In genomic region chr12:12502813-12503146, GRCh38 we compare ENCODE assay signal across 15 cellular contexts. TPM values are rescaled to one million over a fixed set of nuclear protein-coding genes. Genes with fewer than 3 reads are reported as not detected.
DNase-seq lines count a peak whose midpoint lies in the region; ATAC-seq and TF ChIP-seq lines count a peak whose summit lies in the region.
"Had no signal": no experiment of that assay in that cellular context is flagged by ENCODE, and none has a peak within 500 bp of the region (broad histone marks: within the 10 kb centered on the region; RNA-seq: fewer than 3 reads in every experiment).

No MANE protein-coding gene starts in this region.

- peaks cover 30 to 37% of the 10 kb centered on the region in 2 donors for H3K4me1 Mint-ChIP-seq in natural killer cell treated with Interleukin-12 subunit alpha and Interleukin-12 subunit beta and Interleukin-15 and Interleukin-18, amount 100 ng/mL, for 72 hours (ENCODE audit: low read depth in 2 of 2)
- peaks cover 13 to 14% of the 10 kb centered on the region in 2 donors for H3K4me1 Mint-ChIP-seq in natural killer cell
- H3K4me1 Mint-ChIP-seq in T-cell: peaks cover 37 to 73% (median 65%) of the 10 kb centered on the region in 3 donors
- peaks cover 18% of the 10 kb centered on the region for H3K4me1 Mint-ChIP-seq in activated naive CD8-positive, alpha-beta T cell treated with anti-CD3 and anti-CD28 coated beads, Interleukin-2, amount 10 ng/mL, durations not matched to agents 7 days and 5 days
- H3K4me1 Mint-ChIP-seq in type B pancreatic cell (ENCODE audit: unreplicated experiment): peaks cover 18% of the 10 kb centered on the region
- peaks cover 28% of the 10 kb centered on the region for H3K4me1 Mint-ChIP-seq in osteocyte (ENCODE audit: unreplicated experiment)

- no peak for ATAC-seq in natural killer cell treated with Interleukin-12 subunit alpha and Interleukin-12 subunit beta and Interleukin-15 and Interleukin-18, amount 100 ng/mL, for 72 hours
- no peak for ATAC-seq in natural killer cell
- ATAC-seq in T-cell (replicated peaks in 1 of 4): peak in 2 of 4 experiments; percentile 62 to 72
- no peak for ATAC-seq in activated naive CD8-positive, alpha-beta T cell treated with anti-CD3 and anti-CD28 coated beads, Interleukin-2, amount 10 ng/mL, durations not matched to agents 7 days and 5 days (ENCODE audit: low read depth)
- ATAC-seq in GM21576 (IDR thresholded peaks at IDR 0.05; ENCODE audit: unreplicated experiment): no peak

- DNase-seq in natural killer cell treated with Interleukin-12 subunit alpha and Interleukin-12 subunit beta and Interleukin-15 and Interleukin-18, amount 100 ng/mL, for 72 hours (ENCODE audit: low spot score): no peak
- DNase-seq in natural killer cell (no peak), T-cell (peak in 2 of 34 experiments; percentile 13 to 15), type B pancreatic cell (ENCODE audit: extremely low spot score, unreplicated experiment) (no peak), osteocyte (ENCODE audit: extremely low spot score, unreplicated experiment) (no peak), COR-L47 (lab: John Stamatoyannopoulos, UW) (no peak)
- no peak for DNase-seq in activated naive CD8-positive, alpha-beta T cell treated with anti-CD3 and anti-CD28 coated beads, Interleukin-2, amount 10 ng/mL, durations not matched to agents 7 days and 5 days
- DNase-seq: adrenal gland; EL; NCI-H1417 treated with DMSO at 0.1 percent for 48 hours; NCI-H524 treated with DMSO at 0.1 percent for 48 hours; stimulated activated CD4-positive, alpha-beta T cell treated with anti-CD3 and anti-CD28 coated beads, Interleukin-1b, Interleukin-23, amount 100 ng/mL, for 48 hours; transverse colon had no signal

- POLR2A ChIA-PET in T-cell (lab: Charles Lee): interaction anchor here in 1 of 2 donors (0.6 to 1.5 kb wide), 6 partner anchors 21 to 126 kb away, joined by 3 to 9 read pairs (median 4); no protein-coding TSS in a partner anchor
- POLR2A ChIA-PET in activated naive CD8-positive, alpha-beta T cell treated with anti-CD3 and anti-CD28 coated beads, Interleukin-2, amount 10 ng/mL, durations not matched to agents 7 days and 5 days (lab: Charles Lee): interaction anchor here (0.6 kb wide), 1 partner anchor 169 kb away, joined by 3 read pairs; no protein-coding TSS in a partner anchor

- H3K9me3 Mint-ChIP-seq in natural killer cell treated with Interleukin-12 subunit alpha and Interleukin-12 subunit beta and Interleukin-15 and Interleukin-18, amount 100 ng/mL, for 72 hours: no peaks in the 10 kb centered on the region
- H3K9me3 Mint-ChIP-seq in natural killer cell: no peaks in the 10 kb centered on the region
- no peaks in the 10 kb centered on the region for H3K9me3 Mint-ChIP-seq in T-cell
- no peaks in the 10 kb centered on the region for H3K9me3 Mint-ChIP-seq in activated naive CD8-positive, alpha-beta T cell treated with anti-CD3 and anti-CD28 coated beads, Interleukin-2, amount 10 ng/mL, durations not matched to agents 7 days and 5 days
- H3K9me3 Mint-ChIP-seq in type B pancreatic cell: no peaks in the 10 kb centered on the region
- no peaks in the 10 kb centered on the region for H3K9me3 Mint-ChIP-seq in osteocyte (ENCODE audit: unreplicated experiment)
- H3K9me3 Mint-ChIP-seq: dendritic cell treated with granulocyte-macrophage colony-stimulating factor and Interleukin-4, amounts not matched to agents 40 ng/mL and 50 ng/mL, for 4 days had no signal

- H3K4me3 Mint-ChIP-seq in natural killer cell treated with Interleukin-12 subunit alpha and Interleukin-12 subunit beta and Interleukin-15 and Interleukin-18, amount 100 ng/mL, for 72 hours: peak overlapping the region; percentile 20
- no peak overlapping the region for H3K4me3 Mint-ChIP-seq in natural killer cell
- H3K4me3 Mint-ChIP-seq in T-cell: peak overlapping the region; percentile 18 to 73 (median 60)
- H3K4me3 Mint-ChIP-seq in activated naive CD8-positive, alpha-beta T cell treated with anti-CD3 and anti-CD28 coated beads, Interleukin-2, amount 10 ng/mL, durations not matched to agents 7 days and 5 days: no peak overlapping the region
- no peak overlapping the region for H3K4me3 Mint-ChIP-seq in type B pancreatic cell
- H3K4me3 Mint-ChIP-seq in osteocyte (ENCODE audit: unreplicated experiment): no peak overlapping the region
- H3K4me3 Mint-ChIP-seq: dendritic cell treated with granulocyte-macrophage colony-stimulating factor and Interleukin-4, amounts not matched to agents 40 ng/mL and 50 ng/mL, for 4 days had no signal

- peak overlapping the region; percentile 76 to 92 for H3K27ac Mint-ChIP-seq in natural killer cell treated with Interleukin-12 subunit alpha and Interleukin-12 subunit beta and Interleukin-15 and Interleukin-18, amount 100 ng/mL, for 72 hours
- H3K27ac Mint-ChIP-seq in natural killer cell (no peak overlapping the region), T-cell (peak overlapping the region; percentile 93 to 94), type B pancreatic cell (peak overlapping the region; percentile 30), osteocyte (ENCODE audit: unreplicated experiment) (no peak overlapping the region)
- peak overlapping the region; percentile 17 for H3K27ac Mint-ChIP-seq in activated naive CD8-positive, alpha-beta T cell treated with anti-CD3 and anti-CD28 coated beads, Interleukin-2, amount 10 ng/mL, durations not matched to agents 7 days and 5 days
- H3K27ac Mint-ChIP-seq: dendritic cell treated with granulocyte-macrophage colony-stimulating factor and Interleukin-4, amounts not matched to agents 40 ng/mL and 50 ng/mL, for 4 days had no signal

- CTCF ChIA-PET in T-cell (lab: Charles Lee): interaction anchor here (0.6 to 2.3 kb wide), 12 partner anchors 20 to 234 kb away, joined by 3 to 23 read pairs (median 5); no protein-coding TSS in a partner anchor

- no peaks in the 10 kb centered on the region for H3K27me3 Mint-ChIP-seq in natural killer cell treated with Interleukin-12 subunit alpha and Interleukin-12 subunit beta and Interleukin-15 and Interleukin-18, amount 100 ng/mL, for 72 hours
- H3K27me3 Mint-ChIP-seq in natural killer cell (ENCODE audit: low read depth in 2 of 2) (no peaks in the 10 kb centered on the region), T-cell (no peaks in the 10 kb centered on the region), type B pancreatic cell (no peaks in the 10 kb centered on the region), osteocyte (ENCODE audit: unreplicated experiment) (no peaks in the 10 kb centered on the region)
- no peaks in the 10 kb centered on the region for H3K27me3 Mint-ChIP-seq in activated naive CD8-positive, alpha-beta T cell treated with anti-CD3 and anti-CD28 coated beads, Interleukin-2, amount 10 ng/mL, durations not matched to agents 7 days and 5 days
- H3K27me3 Mint-ChIP-seq: dendritic cell treated with granulocyte-macrophage colony-stimulating factor and Interleukin-4, amounts not matched to agents 40 ng/mL and 50 ng/mL, for 4 days had no signal

- intact Hi-C loops in natural killer cell (cut with micrococcal nuclease): no loop called here

- H3K36me3 Mint-ChIP-seq in natural killer cell treated with Interleukin-12 subunit alpha and Interleukin-12 subunit beta and Interleukin-15 and Interleukin-18, amount 100 ng/mL, for 72 hours: no peaks in the 10 kb centered on the region
- H3K36me3 Mint-ChIP-seq in natural killer cell: no peaks in the 10 kb centered on the region
- peaks cover 47% of the 10 kb centered on the region for H3K36me3 Mint-ChIP-seq in T-cell
- peaks cover 6% of the 10 kb centered on the region for H3K36me3 Mint-ChIP-seq in activated naive CD8-positive, alpha-beta T cell treated with anti-CD3 and anti-CD28 coated beads, Interleukin-2, amount 10 ng/mL, durations not matched to agents 7 days and 5 days
- H3K36me3 Mint-ChIP-seq in type B pancreatic cell: peaks cover 47% of the 10 kb centered on the region
- H3K36me3 Mint-ChIP-seq in osteocyte (ENCODE audit: unreplicated experiment): no peaks in the 10 kb centered on the region

- TF ChIP-seq CTCF in natural killer cell (IDR thresholded peaks at IDR 0.05) (no peak), type B pancreatic cell (conservative IDR thresholded peaks at IDR 0.05) (no peak), osteocyte (IDR thresholded peaks at IDR 0.05) (no peak)

RNA-seq across cellular contexts. Expression of gene DUSP16, which starts 59.9 kb away (rescaled TPM):
- total RNA-seq in natural killer cell treated with Interleukin-12 subunit alpha and Interleukin-12 subunit beta and Interleukin-15 and Interleukin-18, amount 100 ng/mL, for 72 hours: 10 to 100 TPM; 21.8 to 22.8 TPM
- total RNA-seq in natural killer cell (10 to 100 TPM in 1 of 3 donors, 1 to 10 TPM in 2; 6.9 to 19.9 (median 10.0) TPM), T-cell (10 to 100 TPM; 44.6 to 72.3 (median 61.0) TPM), type B pancreatic cell (ENCODE audit: low replicate concordance) (52.1 and 240 TPM in 2 replicates), osteocyte (9.6 and 10.3 TPM in 2 replicates)
- 10 to 100 TPM; 32.2 to 38.1 TPM for total RNA-seq in activated naive CD8-positive, alpha-beta T cell treated with anti-CD3 and anti-CD28 coated beads, Interleukin-2, amount 10 ng/mL, durations not matched to agents 7 days and 5 days

Comparison
In these comparisons a context has a peak if more than half of its experiments do, and no peak if none do; other contexts are left out.
1. H3K27ac Mint-ChIP-seq: peak in natural killer cell treated with Interleukin-12 subunit alpha and Interleukin-12 subunit beta and Interleukin-15 and Interleukin-18, amount 100 ng/mL, for 72 hours (2 of 2), T-cell (2 of 2), activated naive CD8-positive, alpha-beta T cell treated with anti-CD3 and anti-CD28 coated beads, Interleukin-2, amount 10 ng/mL, durations not matched to agents 7 days and 5 days (single experiment) and type B pancreatic cell (single experiment); none in natural killer cell (0 of 2) and osteocyte (single experiment).
2. H3K4me3 Mint-ChIP-seq: peak in natural killer cell treated with Interleukin-12 subunit alpha and Interleukin-12 subunit beta and Interleukin-15 and Interleukin-18, amount 100 ng/mL, for 72 hours (single experiment) and T-cell (3 of 3); none in natural killer cell (single experiment), activated naive CD8-positive, alpha-beta T cell treated with anti-CD3 and anti-CD28 coated beads, Interleukin-2, amount 10 ng/mL, durations not matched to agents 7 days and 5 days (single experiment), type B pancreatic cell (single experiment) and osteocyte (single experiment).